ENCODE assay signal across 24 cellular contexts in the genomic region with DNA sequence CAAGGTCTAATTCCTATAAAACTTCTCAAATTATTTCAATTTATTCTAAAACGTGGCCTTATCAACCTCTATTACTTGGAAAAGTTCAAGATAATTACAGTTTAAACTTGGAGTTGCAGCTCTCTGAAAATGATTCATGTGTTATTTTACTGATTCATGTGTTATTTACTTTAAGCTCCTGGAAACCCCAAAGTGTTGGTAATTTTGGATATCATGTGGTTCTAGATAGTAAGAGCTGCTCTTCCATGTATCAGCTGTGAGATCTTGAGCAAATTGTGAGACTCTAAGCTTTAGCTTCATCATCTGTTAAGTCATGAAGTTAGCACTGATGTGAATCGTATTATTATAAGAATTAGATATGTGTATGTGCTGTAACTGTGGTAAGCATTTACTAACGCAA.
DNase-seq lines count a peak whose midpoint lies in the region; ATAC-seq and TF ChIP-seq lines count a peak whose summit lies in the region.
"Had no signal": no experiment of that assay in that cellular context is flagged by ENCODE, and none has a peak within 500 bp of the region (broad histone marks: within the 10 kb centered on the region; RNA-seq: fewer than 3 reads in every experiment).

No MANE protein-coding gene starts in this region.

- H3K27ac ChIP-seq in PC-3 (ENCODE audit: low read length) (no peak overlapping the region), mesendoderm (ENCODE audit: low read depth, low read length) (no peak overlapping the region), PC-9 (no peak overlapping the region)
- H3K27ac ChIP-seq: Peyer's patch, psoas muscle, upper lobe of right lung, WERI-Rb-1 had no signal

- H2BK5ac ChIP-seq in mesendoderm (ENCODE audit: low read length): no peak overlapping the region

- no peak overlapping the region for H2BK120ac ChIP-seq in mesendoderm (ENCODE audit: low read depth, low read length)

- no peaks in the 10 kb centered on the region for H3K79me1 ChIP-seq in mesendoderm (ENCODE audit: low read length)

- no CpG with 5 or more reads among the region's 3 CpGs for WGBS in mesendoderm (ENCODE audit: extremely low coverage, insufficient coverage, low lambda C conversion rate)

- no peak overlapping the region for H4K8ac ChIP-seq in mesendoderm (ENCODE audit: low read depth, low read length)

- ATAC-seq in PC-3 (0 out of 2 replicates have a peak, but pooled peaks have one; percentile 20), left ventricle myocardium superior (no peak), GM21576 (IDR thresholded peaks at IDR 0.05; ENCODE audit: unreplicated experiment) (no peak)
- ATAC-seq: activated naive CD4-positive, alpha-beta T cell treated with anti-CD3 and anti-CD28 coated beads, Interleukin-2, amount 50 U/mL, for 72 hours; psoas muscle; stimulated activated naive CD8-positive, alpha-beta T cell treated with anti-CD3 and anti-CD28 coated beads, Interleukin-15, Interleukin-2, amounts not matched to agents 100 U/mL and 50 U/mL, for 24 hours; upper lobe of right lung had no signal

- H4K20me1 ChIP-seq in PC-3 (ENCODE audit: low read length) (no peaks in the 10 kb centered on the region), PC-9 (ENCODE audit: insufficient read depth) (no peaks in the 10 kb centered on the region)

- H3K9me3 ChIP-seq in PC-3 (ENCODE audit: low read length) (no peaks in the 10 kb centered on the region), PC-9 (ENCODE audit: insufficient read depth, low read depth) (no peaks in the 10 kb centered on the region)
- H3K9me3 ChIP-seq: HAP-1, Peyer's patch, psoas muscle, upper lobe of right lung had no signal

- BruUV-seq in PC-3 (replicated peaks; lab: Mats Ljungman, UMichigan) (no TSS peak), PC-9 (replicated peaks; lab: Mats Ljungman, UMichigan) (no TSS peak)

- no peak overlapping the region for H2BK15ac ChIP-seq in mesendoderm (replicated peaks; ENCODE audit: low read depth)

- H3K27me3 ChIP-seq in PC-3 (ENCODE audit: low read length) (no peaks in the 10 kb centered on the region), mesendoderm (ENCODE audit: insufficient read depth, low read length, poor library complexity) (no peaks in the 10 kb centered on the region), PC-9 (ENCODE audit: insufficient read depth, low read depth) (no peaks in the 10 kb centered on the region)
- H3K27me3 ChIP-seq: Peyer's patch, upper lobe of right lung had no signal

- intact Hi-C loops in PC-3 (cut with micrococcal nuclease) (no loop called here), left ventricle myocardium superior (cut with micrococcal nuclease) (no loop called here), PC-9 (cut with micrococcal nuclease; ENCODE audit: unreplicated experiment) (no loop called here)

- H3K56ac ChIP-seq in mesendoderm (ENCODE audit: low read length): no peak overlapping the region

- H3K4ac ChIP-seq in mesendoderm (ENCODE audit: low read depth, low read length): no peak overlapping the region

- H3K4me3 ChIP-seq in PC-3 (ENCODE audit: low read length) (no peak overlapping the region), choroid plexus epithelial cell (ENCODE audit: low read depth, low read length) (no peak overlapping the region), mesendoderm (ENCODE audit: low read length) (no peak overlapping the region), PC-9 (no peak overlapping the region)
- H3K4me3 ChIP-seq: HAP-1, Peyer's patch, psoas muscle, upper lobe of right lung had no signal

- H3F3A ChIP-seq in PC-3 (ENCODE audit: low read length, unreplicated experiment) (no peaks in the 10 kb centered on the region), PC-9 (ENCODE audit: insufficient read depth, low read depth) (no peaks in the 10 kb centered on the region)

- H3K4me2 ChIP-seq in PC-3 (ENCODE audit: low read length): peak overlapping the region; percentile 11; the same call in 1 of the 2 replicates
- H3K4me2 ChIP-seq in mesendoderm (ENCODE audit: low read length): no peak overlapping the region
- no peak overlapping the region for H3K4me2 ChIP-seq in PC-9

- H3K9me2 ChIP-seq in PC-3 (replicated peaks; ENCODE audit: low read length): no peaks in the 10 kb centered on the region
- H3K9me2 ChIP-seq in PC-9 (ENCODE audit: insufficient read depth): no peaks in the 10 kb centered on the region

- H3K4me1 ChIP-seq in PC-3 (ENCODE audit: insufficient read depth, low read length) (0 out of 2 replicates have a peak, but pooled peaks cover 4% of the 10 kb centered on the region), mesendoderm (ENCODE audit: control insufficient read depth, low read depth, low read length) (no peaks in the 10 kb centered on the region), PC-9 (replicated peaks; ENCODE audit: insufficient read depth) (no peaks in the 10 kb centered on the region)
- H3K4me1 ChIP-seq: HAP-1, Peyer's patch, upper lobe of right lung had no signal

- H4K5ac ChIP-seq in mesendoderm (ENCODE audit: low read length): no peak overlapping the region

- H3K9ac ChIP-seq in PC-3 (ENCODE audit: low read length): no peak overlapping the region
- H3K9ac ChIP-seq in mesendoderm (ENCODE audit: low read length): no peak overlapping the region

- CTCF ChIA-PET in PC-3 (lab: Charles Lee): no interaction called here
- CTCF ChIA-PET in PC-9 (lab: Charles Lee): no interaction called here

- POLR2A ChIA-PET in PC-3 (lab: Charles Lee; ENCODE audit: unreplicated experiment): no interaction called here
- POLR2A ChIA-PET in PC-9 (lab: Charles Lee; ENCODE audit: unreplicated experiment): no interaction called here

- H3K79me2 ChIP-seq in PC-3 (ENCODE audit: low read length) (no peaks in the 10 kb centered on the region), mesendoderm (ENCODE audit: control insufficient read depth, insufficient read depth, low read length) (no peaks in the 10 kb centered on the region), PC-9 (ENCODE audit: low read depth) (no peaks in the 10 kb centered on the region)

- DNase-seq in A172 (ENCODE audit: low spot score) (peak; percentile 57), PC-3 (peak; percentile 48), choroid plexus epithelial cell (ENCODE audit: low read depth) (peak; percentile 69), mesendoderm (peak; percentile 21), GF-D8 (lab: John Stamatoyannopoulos, UW) (no peak), left ventricle myocardium superior (no peak), PC-9 (no peak)
- DNase-seq: 8988T; activated CD4-positive, alpha-beta memory T cell treated with anti-CD3 and anti-CD28 coated beads for 36 hours; activated T-cell treated with anti-CD3 and anti-CD28 coated beads, Interleukin-2, amount 50 U/mL, for 24 hours; C1 segment of cervical spinal cord; Karpas-422; naive B cell; NCI-H2171; NCI-H774; Peyer's patch; psoas muscle; stimulated activated CD4-positive, alpha-beta T cell treated with anti-CD3 and anti-CD28 coated beads, Interleukin-15, amount 100 ng/mL, for 24 hours; stimulated activated naive CD8-positive, alpha-beta T cell treated with anti-CD3 and anti-CD28 coated beads, Interleukin-15, Interleukin-2, amounts not matched to agents 100 U/mL and 50 U/mL, for 24 hours; upper lobe of right lung; WERI-Rb-1 had no signal

- H2AK5ac ChIP-seq in mesendoderm (ENCODE audit: low read length): no peak overlapping the region

- TF ChIP-seq CTCF in PC-3 (conservative IDR thresholded peaks at IDR 0.05; ENCODE audit: low read depth, low read length) (no peak), choroid plexus epithelial cell (conservative IDR thresholded peaks at IDR 0.05; ENCODE audit: low read depth, low read length) (no peak), PC-9 (conservative IDR thresholded peaks at IDR 0.05) (no peak)

- H3K36me3 ChIP-seq in PC-3 (ENCODE audit: low read depth, low read length) (no peaks in the 10 kb centered on the region), mesendoderm (ENCODE audit: control insufficient read depth, insufficient read depth, low read length) (no peaks in the 10 kb centered on the region), PC-9 (ENCODE audit: low read depth) (no peaks in the 10 kb centered on the region)
- H3K36me3 ChIP-seq: HAP-1, Peyer's patch, upper lobe of right lung, WERI-Rb-1 had no signal

- no peak overlapping the region for H3K23ac ChIP-seq in mesendoderm (ENCODE audit: low read length)

- H2AFZ ChIP-seq in PC-3 (ENCODE audit: low read length) (no peak overlapping the region), PC-9 (no peak overlapping the region)

- H3K18ac ChIP-seq in mesendoderm (ENCODE audit: low read length): no peak overlapping the region

Comparison
In these comparisons a context has a peak if more than half of its experiments do, and no peak if none do; other contexts are left out.
1. DNase-seq: peak in A172 (single experiment), PC-3 (single experiment), choroid plexus epithelial cell (single experiment) and mesendoderm (single experiment); none in GF-D8 (single experiment), left ventricle myocardium superior (single experiment) and PC-9 (0 of 2).